In genomic region chr9:78031271-78031825, GRCh38 we compare ENCODE assay signal across 1 cellular context.
TF ChIP-seq lines count a peak whose summit lies in the region.

TSS of gene GNAQ (minus strand) at chr9:78031811. CDS start at chr9:78031235, 576 bp downstream.

TF ChIP-seq in HepG2, 621 proteins besides CTCF, POLR2A, EP300 and RAD21 (continued from another document):
- TF ChIP-seq ZNF18 (CRISPR knock-in tag; IDR thresholded peaks at IDR 0.05; ENCODE audit: insufficient replicate concordance) (no peak), HOXD1 (CRISPR knock-in tag; IDR thresholded peaks at IDR 0.05) (no peak), ZNF724P (CRISPR knock-in tag; IDR thresholded peaks at IDR 0.05; ENCODE audit: borderline replicate concordance) (no peak), SNAPC4 (CRISPR knock-in tag; IDR thresholded peaks at IDR 0.05) (no peak)
- TF ChIP-seq, protein P1, sequence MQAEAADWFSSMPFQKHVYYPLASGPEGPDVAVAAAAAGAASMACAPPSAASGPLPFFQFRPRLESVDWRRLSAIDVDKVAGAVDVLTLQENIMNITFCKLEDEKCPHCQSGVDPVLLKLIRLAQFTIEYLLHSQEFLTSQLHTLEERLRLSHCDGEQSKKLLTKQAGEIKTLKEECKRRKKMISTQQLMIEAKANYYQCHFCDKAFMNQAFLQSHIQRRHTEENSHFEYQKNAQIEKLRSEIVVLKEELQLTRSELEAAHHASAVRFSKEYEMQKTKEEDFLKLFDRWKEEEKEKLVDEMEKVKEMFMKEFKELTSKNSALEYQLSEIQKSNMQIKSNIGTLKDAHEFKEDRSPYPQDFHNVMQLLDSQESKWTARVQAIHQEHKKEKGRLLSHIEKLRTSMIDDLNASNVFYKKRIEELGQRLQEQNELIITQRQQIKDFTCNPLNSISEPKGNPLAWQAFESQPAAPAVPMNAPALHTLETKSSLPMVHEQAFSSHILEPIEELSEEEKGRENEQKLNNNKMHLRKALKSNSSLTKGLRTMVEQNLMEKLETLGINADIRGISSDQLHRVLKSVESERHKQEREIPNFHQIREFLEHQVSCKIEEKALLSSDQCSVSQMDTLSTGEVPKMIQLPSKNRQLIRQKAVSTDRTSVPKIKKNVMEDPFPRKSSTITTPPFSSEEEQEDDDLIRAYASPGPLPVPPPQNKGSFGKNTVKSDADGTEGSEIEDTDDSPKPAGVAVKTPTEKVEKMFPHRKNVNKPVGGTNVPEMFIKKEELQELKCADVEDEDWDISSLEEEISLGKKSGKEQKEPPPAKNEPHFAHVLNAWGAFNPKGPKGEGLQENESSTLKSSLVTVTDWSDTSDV (CRISPR knock-in tag; IDR thresholded peaks at IDR 0.05), result no peak
